Comparison of ENCODE assay signal across 15 cellular contexts in genomic region chr1:83034846-83035245, GRCh38.
DNase-seq lines count a peak whose midpoint lies in the region; ATAC-seq, FAIRE-seq and TF ChIP-seq lines count a peak whose summit lies in the region.
"Had no signal": no experiment of that assay in that cellular context is flagged by ENCODE, and none has a peak within 500 bp of the region (broad histone marks: within the 10 kb centered on the region; RNA-seq: fewer than 3 reads in every experiment).

No MANE protein-coding gene starts in this region.

- TF ChIP-seq CTCF in PC-3 (conservative IDR thresholded peaks at IDR 0.05; ENCODE audit: low read depth, low read length), result no peak
- TF ChIP-seq CTCF in endothelial cell of umbilical vein (IDR thresholded peaks at IDR 0.05; ENCODE audit: extremely low read depth in 1 of 2, insufficient read depth in 1 of 2, low read depth in 1 of 2, low read length in 2 of 2), result no peak

- H3K27ac ChIP-seq in PC-3 (ENCODE audit: low read length), result no peak overlapping the region
- H3K27ac ChIP-seq in endothelial cell of umbilical vein (ENCODE audit: insufficient read depth, low read depth, low read length), result no peak overlapping the region

- no peaks in the 10 kb centered on the region for H3F3A ChIP-seq in PC-3 (ENCODE audit: low read length, unreplicated experiment)

- peaks cover 20% of the 10 kb centered on the region for H3K4me1 ChIP-seq in PC-3 (ENCODE audit: insufficient read depth, low read length)
- H3K4me1 ChIP-seq in endothelial cell of umbilical vein (ENCODE audit: control insufficient read depth, extremely low read depth, insufficient read depth, low read length), result peaks cover 9% of the 10 kb centered on the region

- no peaks in the 10 kb centered on the region for H3K79me2 ChIP-seq in PC-3 (ENCODE audit: low read length)
- H3K79me2 ChIP-seq in endothelial cell of umbilical vein (ENCODE audit: control insufficient read depth, insufficient read depth, low read length), result no peaks in the 10 kb centered on the region

- no peaks in the 10 kb centered on the region for H3K9me2 ChIP-seq in PC-3 (replicated peaks; ENCODE audit: low read length)

- H3K9me1 ChIP-seq in endothelial cell of umbilical vein (replicated peaks; ENCODE audit: control insufficient read depth, extremely low read depth, insufficient read depth, low read length), result no peaks in the 10 kb centered on the region

- CTCF ChIA-PET in PC-3 (lab: Charles Lee) (no interaction called here), endothelial cell of umbilical vein (lab: Charles Lee) (no interaction called here)

- BruUV-seq in PC-3 (replicated peaks; lab: Mats Ljungman, UMichigan), result no TSS peak
- BruUV-seq in endothelial cell of umbilical vein (replicated peaks; lab: Mats Ljungman, UMichigan), result no TSS peak

- no peaks in the 10 kb centered on the region for H3K36me3 ChIP-seq in PC-3 (ENCODE audit: low read depth, low read length)
- H3K36me3 ChIP-seq in endothelial cell of umbilical vein (ENCODE audit: control insufficient read depth in 2 of 2, extremely low read depth in 1 of 2, insufficient read depth in 2 of 2, low read length in 2 of 2), result no peaks in the 10 kb centered on the region

- dilution Hi-C loops in endothelial cell of umbilical vein (cut with MboI; ENCODE audit: extremely low pct_ligation_motif_present, low sequenced_read_pairs), result no loop called here

- FAIRE-seq in endothelial cell of umbilical vein (lab: Jason Lieb, UNC), result peak; percentile 55

- peak; percentile 3 for DNase-seq in ELR (ENCODE audit: low read depth)
- peak; percentile 39 for DNase-seq in PC-3
- no peak for DNase-seq in endothelial cell of umbilical vein (ENCODE audit: low read depth, low spot score)
- DNase-seq in myocyte (ENCODE audit: low read depth), result peak; percentile 9
- no peak for DNase-seq in iPS-NIHi7 (ENCODE audit: extremely low spot score)
- no peak for DNase-seq in epidermal melanocyte (ENCODE audit: insufficient read length, low spot score)
- no peak for DNase-seq in DMS53 treated with DMSO at 0.1 percent for 48 hours (lab: John Stamatoyannopoulos, UW; ENCODE audit: unreplicated experiment)
- DNase-seq in NCI-H2196 (lab: John Stamatoyannopoulos, UW; ENCODE audit: unreplicated experiment), result no peak
- DNase-seq: CD8-positive, alpha-beta T cell; NCI-H1092; NCI-H1694 treated with DMSO at 0.1 percent for 48 hours; NCI-H446; NCI-H748 treated with DMSO at 0.1 percent for 48 hours; SIG-M5 had no signal

- H3K4me2 ChIP-seq in PC-3 (ENCODE audit: low read length) (no peak overlapping the region), endothelial cell of umbilical vein (ENCODE audit: insufficient read depth, low read length) (no peak overlapping the region)

- no peak overlapping the region for H3K4me3 ChIP-seq in PC-3 (ENCODE audit: low read length)
- H3K4me3 ChIP-seq in endothelial cell of umbilical vein (replicated peaks in 1 of 3; ENCODE audit: insufficient read depth in 1 of 3, low read depth in 1 of 3, low read length in 3 of 3), result no peak overlapping the region

- H3K27me3 ChIP-seq in PC-3 (ENCODE audit: low read length), result no peaks in the 10 kb centered on the region
- no peaks in the 10 kb centered on the region for H3K27me3 ChIP-seq in endothelial cell of umbilical vein (ENCODE audit: control insufficient read depth in 2 of 2, insufficient read depth in 2 of 2, low read length in 2 of 2)

- H4K20me1 ChIP-seq in PC-3 (ENCODE audit: low read length) (no peaks in the 10 kb centered on the region), endothelial cell of umbilical vein (replicated peaks; ENCODE audit: control insufficient read depth, extremely low read depth, insufficient read depth, low read length) (no peaks in the 10 kb centered on the region)

- H3K9ac ChIP-seq in PC-3 (ENCODE audit: low read length), result no peak overlapping the region
- H3K9ac ChIP-seq in endothelial cell of umbilical vein (replicated peaks; ENCODE audit: extremely low read depth, insufficient read depth, low read length), result no peak overlapping the region

- TF ChIP-seq POLR2A in endothelial cell of umbilical vein (IDR thresholded peaks at IDR 0.05; ENCODE audit: low read depth, low read length), result no peak

- H3K9me3 ChIP-seq in PC-3 (ENCODE audit: low read length) (no peaks in the 10 kb centered on the region), endothelial cell of umbilical vein (replicated peaks; ENCODE audit: control insufficient read depth, insufficient read depth, low read length) (no peaks in the 10 kb centered on the region)

- H2AFZ ChIP-seq in PC-3 (ENCODE audit: low read length), result no peak overlapping the region
- no peak overlapping the region for H2AFZ ChIP-seq in endothelial cell of umbilical vein (ENCODE audit: low read depth, low read length)

- intact Hi-C loops in PC-3 (cut with micrococcal nuclease) (no loop called here), endothelial cell of umbilical vein (cut with micrococcal nuclease) (no loop called here)

- POLR2A ChIA-PET in PC-3 (lab: Charles Lee; ENCODE audit: unreplicated experiment) (no interaction called here), endothelial cell of umbilical vein (lab: Charles Lee) (no interaction called here)

- no peak; the same call in 1 of the 2 replicates for ATAC-seq in PC-3
- ATAC-seq: CD8-positive, alpha-beta T cell; HCT116 had no signal

TF ChIP-seq in endothelial cell of umbilical vein, 7 proteins besides CTCF, POLR2A, EP300 and RAD21:
- peak; percentile 18 for TF ChIP-seq FOS (IDR thresholded peaks at IDR 0.05; ENCODE audit: borderline replicate concordance, insufficient read depth, low read length)
- TF ChIP-seq GATA2 (IDR thresholded peaks at IDR 0.05; ENCODE audit: insufficient read depth, insufficient read length, low read depth, low read length), result no peak
- TF ChIP-seq MYC (IDR thresholded peaks at IDR 0.05; ENCODE audit: low read depth, low read length), result no peak

Comparison
In these comparisons a context has a peak if more than half of its experiments do, and no peak if none do; other contexts are left out.
1. DNase-seq: peak in ELR (single experiment), PC-3 (single experiment) and myocyte (single experiment); none in endothelial cell of umbilical vein (single experiment), iPS-NIHi7 (single experiment), epidermal melanocyte (single experiment), DMS53 treated with DMSO at 0.1 percent for 48 hours (single experiment) and NCI-H2196 (single experiment).